In the genomic region with DNA sequence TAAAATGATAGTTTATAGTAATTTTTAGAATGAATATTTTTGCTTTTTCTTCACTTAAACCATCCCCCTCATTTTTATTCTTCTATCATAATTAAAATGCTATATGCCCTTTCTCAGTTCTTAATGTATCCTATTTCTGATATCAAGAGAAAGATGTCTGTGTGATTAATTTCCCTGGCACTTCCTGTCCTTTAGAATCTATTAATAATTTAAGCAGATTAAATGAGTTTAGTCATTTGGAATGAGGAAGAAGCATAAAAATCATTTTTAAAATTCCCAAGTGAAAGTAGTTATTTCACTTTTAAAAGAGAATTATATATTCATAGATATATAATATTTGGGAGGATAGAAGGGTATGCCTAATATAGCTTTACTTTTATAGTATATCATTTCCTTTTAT, we compare ENCODE assay signal across 1 cellular context.
TF ChIP-seq lines count a peak whose summit lies in the region.

No MANE protein-coding gene starts in this region.

TF ChIP-seq in A549, 52 proteins besides CTCF, POLR2A, EP300 and RAD21 (continued from another document):
- TF ChIP-seq, protein P1, sequence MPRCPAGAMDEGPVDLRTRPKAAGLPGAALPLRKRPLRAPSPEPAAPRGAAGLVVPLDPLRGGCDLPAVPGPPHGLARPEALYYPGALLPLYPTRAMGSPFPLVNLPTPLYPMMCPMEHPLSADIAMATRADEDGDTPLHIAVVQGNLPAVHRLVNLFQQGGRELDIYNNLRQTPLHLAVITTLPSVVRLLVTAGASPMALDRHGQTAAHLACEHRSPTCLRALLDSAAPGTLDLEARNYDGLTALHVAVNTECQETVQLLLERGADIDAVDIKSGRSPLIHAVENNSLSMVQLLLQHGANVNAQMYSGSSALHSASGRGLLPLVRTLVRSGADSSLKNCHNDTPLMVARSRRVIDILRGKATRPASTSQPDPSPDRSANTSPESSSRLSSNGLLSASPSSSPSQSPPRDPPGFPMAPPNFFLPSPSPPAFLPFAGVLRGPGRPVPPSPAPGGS (IDR thresholded peaks at IDR 0.05), result no peak
- no peak for TF ChIP-seq MYC (IDR thresholded peaks at IDR 0.05; ENCODE audit: borderline replicate concordance, low read length)
- TF ChIP-seq JUNB (IDR thresholded peaks at IDR 0.05), result no peak
- TF ChIP-seq PHF8 (IDR thresholded peaks at IDR 0.05; ENCODE audit: borderline replicate concordance, low read depth), result no peak
